8 cellular contexts compared by ENCODE assay signal in the genomic region with DNA sequence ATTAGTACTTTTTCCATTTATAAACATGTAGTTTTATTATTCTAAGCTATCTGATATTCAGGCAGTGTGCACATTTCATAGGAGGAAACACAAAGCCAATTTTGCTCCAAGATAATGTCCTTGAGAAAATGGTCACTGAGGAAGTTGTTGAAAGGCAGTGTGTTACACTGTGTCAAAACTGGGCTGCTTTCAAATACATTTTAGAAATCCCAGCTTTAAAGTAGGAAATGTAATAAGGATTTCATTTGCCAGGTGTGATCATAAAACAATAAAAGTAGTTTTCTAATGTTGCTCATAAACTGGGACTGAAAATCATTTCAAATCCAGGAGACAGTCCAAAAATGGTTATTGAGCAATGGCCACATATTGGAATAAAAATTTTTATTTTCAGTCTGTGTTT.
"Had no signal": no experiment of that assay in that cellular context is flagged by ENCODE, and none has a peak within 500 bp of the region (broad histone marks: within the 10 kb centered on the region; RNA-seq: fewer than 3 reads in every experiment).

No MANE protein-coding gene starts in this region.

- ATAC-seq: GM23338, K562 had no signal

- DNase-seq: H9, HCEC 1CT, IMR-90 had no signal

- H3K4me3 ChIP-seq: GM23338, K562 had no signal

- H3K4me2 ChIP-seq: GM23338 had no signal

- H2AFZ ChIP-seq: GM23338 had no signal

- FAIRE-seq: H1, H54, HTR-8/SVneo, K562 had no signal
